Comparison of ENCODE assay signal across 8 cellular contexts in genomic region chr3:58237238-58237939, GRCh38. TPM values are rescaled to one million over a fixed set of nuclear protein-coding genes. Genes with fewer than 3 reads are reported as not detected.
DNase-seq lines count a peak whose midpoint lies in the region; ATAC-seq and TF ChIP-seq lines count a peak whose summit lies in the region.

ABHD6 (plus strand) TSS chr3:58237792; CDS start chr3:58256587, 18,795 bp downstream.

- H3K4me3 ChIP-seq in SJSA1 (peak within 1 kb of the TSS; percentile 91), ovary (peak within 1 kb of the TSS; percentile 68), thyroid gland (replicated peaks in 1 of 3) (peak within 1 kb of the TSS; percentile 77 to 92 (median 84))

- WGBS in ovary, 3 donors = 1% methylated on average over 24 to 77 of the region's 77 CpGs
- 0% methylated on average over 2 to 28 of the region's 77 CpGs for WGBS in thyroid gland, 2 donors

- H3K27ac ChIP-seq in SJSA1 (no peak within 1 kb of the TSS), ovary (peak within 1 kb of the TSS; percentile 67 to 68), thyroid gland (peak within 1 kb of the TSS in 2 of 3 donors; percentile 70 to 73)

- TF ChIP-seq CTCF in ovary (IDR thresholded peaks at IDR 0.05) = peak in 1 of 3 donors; percentile 42
- TF ChIP-seq CTCF in thyroid gland (IDR thresholded peaks at IDR 0.05) = peak in 3 of 6 experiments; percentile 18 to 66 (median 25)

- intact Hi-C loops in head of caudate nucleus (cut with DNase I) (loop anchor here (5.0 kb wide), 1 partner anchor 60 kb away; no protein-coding TSS in a partner anchor), ovary (cut with DNase I) (loop anchor here (5.0 to 10.0 kb wide), 5 partner anchors 57 to 375 kb away; partner anchors contain the start of genes HTD2 (in 2 of the 4) and RPP14 (in 2 of the 4)), thyroid gland (cut with DNase I) (loop anchor here (5.0 kb wide), 1 partner anchor 65 kb away; no protein-coding TSS in a partner anchor)

- H3K9me3 ChIP-seq in SJSA1 (replicated peaks) = no peaks in the 10 kb centered on the region
- no peaks in the 10 kb centered on the region for H3K9me3 ChIP-seq in ovary
- H3K9me3 ChIP-seq in thyroid gland = no peaks in the 10 kb centered on the region

- peak; percentile 21 for TF ChIP-seq POLR2A in ovary (IDR thresholded peaks at IDR 0.05)
- peak in 1 of 2 donors; percentile 39 for TF ChIP-seq POLR2A in thyroid gland (IDR thresholded peaks at IDR 0.05)

- H3K27me3 ChIP-seq in SJSA1 (replicated peaks) (no peaks in the 10 kb centered on the region), ovary (no peaks in the 10 kb centered on the region), thyroid gland (no peaks in the 10 kb centered on the region)

- peak; percentile 34 for DNase-seq in DMS114 treated with DMSO at 0.1 percent for 48 hours (lab: John Stamatoyannopoulos, UW; ENCODE audit: unreplicated experiment)
- peak; percentile 72 for DNase-seq in HT1080 (ENCODE audit: low read depth)
- DNase-seq in SJSA1 (ENCODE audit: low read depth in 1 of 2, low spot score in 2 of 2) = peak; percentile 63 to 88
- DNase-seq in activated naive CD4-positive, alpha-beta T cell treated with anti-CD3 and anti-CD28 coated beads, Interleukin-2, amount 50 U/mL, for 16 hours = peak; percentile 81
- DNase-seq in head of caudate nucleus = peak; percentile 59 to 92 (median 82)
- peak; percentile 76 to 90 (median 83) for DNase-seq in ovary
- peak; percentile 73 to 74 for DNase-seq in thyroid gland

- ATAC-seq in GM21360 (IDR thresholded peaks at IDR 0.05; ENCODE audit: unreplicated experiment) = peak; percentile 66

- no peak for TF ChIP-seq EP300 in ovary (IDR thresholded peaks at IDR 0.05)

- H3K4me1 ChIP-seq in SJSA1 (replicated peaks) (peaks cover 12% of the 10 kb centered on the region), ovary (ENCODE audit: insufficient read depth) (peaks cover 4% of the 10 kb centered on the region), thyroid gland (peaks cover 0 to 18% of the 10 kb centered on the region in 2 donors)

- H3K36me3 ChIP-seq in SJSA1 (peaks cover 6% of the 10 kb centered on the region), ovary (no peaks in the 10 kb centered on the region), thyroid gland (no peaks in the 10 kb centered on the region)

RNA-seq across cellular contexts. Expression of gene ABHD6, which starts in this region (rescaled TPM):
- total RNA-seq in HT1080 (2014; rRNA removed; shearing (Covaris generic)) = 11.4 and 13.9 TPM in 2 replicates
- polyA plus RNA-seq in HT1080 (2015; cell fraction: cytosol; rRNA removed) = 6.6 and 7.3 TPM in 2 replicates
- polyA plus RNA-seq in HT1080 (2015; cell fraction: nucleus; rRNA removed) = 4.2 and 4.4 TPM in 2 replicates
- total RNA-seq in SJSA1 (2014; rRNA removed; shearing (Covaris generic)) = 3.9 and 6.8 TPM in 2 replicates
- total RNA-seq in ovary = 10 to 100 TPM in 4 of 7 donors, 1 to 10 TPM in 3; 8.2 to 11.3 (median 10.5) TPM
- 10 to 100 TPM in 1 of 2 donors, 1 to 10 TPM in 1; 4.8 to 36.6 TPM for polyA plus RNA-seq in ovary
- total RNA-seq in thyroid gland = 10 to 100 TPM; 14.7 to 28.6 (median 18.0) TPM
